In genomic region chr11:12122083-12122482, GRCh38 we compare ENCODE assay signal across 10 cellular contexts. TPM values are rescaled to one million over a fixed set of nuclear protein-coding genes. Genes with fewer than 3 reads are reported as not detected.
DNase-seq lines count a peak whose midpoint lies in the region; TF ChIP-seq lines count a peak whose summit lies in the region.
"Had no signal": no experiment of that assay in that cellular context is flagged by ENCODE, and none has a peak within 500 bp of the region (broad histone marks: within the 10 kb centered on the region; RNA-seq: fewer than 3 reads in every experiment).

No MANE protein-coding gene starts in this region.

- in situ Hi-C loops in astrocyte of the spinal cord (cut with HindIII; ENCODE audit: low sequenced_read_pairs): no loop called here

- H3K79me2 ChIP-seq in DOHH2 (ENCODE audit: control insufficient read depth, low read length): no peaks in the 10 kb centered on the region

- 85 to 88% methylated on average over 6 of the region's 6 CpGs for WGBS in lower leg skin, 2 donors

- H3K36me3 Mint-ChIP-seq in mesothelial cell of epicardium: no peaks in the 10 kb centered on the region

- intact Hi-C loops in lower leg skin (cut with DNase I; ENCODE audit: low total_unique reads): no loop called here

- no peak overlapping the region for H3K4me2 ChIP-seq in DOHH2 (ENCODE audit: low read length)

- H4K20me1 ChIP-seq in DOHH2 (ENCODE audit: control insufficient read depth, insufficient read depth, low read depth, low read length): no peaks in the 10 kb centered on the region

- H3K4me1 ChIP-seq in DOHH2 (ENCODE audit: control insufficient read depth, low read length): no peaks in the 10 kb centered on the region

- H3K4me3 ChIP-seq in DOHH2 (ENCODE audit: low read length) (no peak overlapping the region), astrocyte of the spinal cord (ENCODE audit: low read depth, low read length) (no peak overlapping the region), lower leg skin (ENCODE audit: low read depth, poor library complexity, severe bottlenecking) (no peak overlapping the region)

- H3K4me3 Mint-ChIP-seq in mesothelial cell of epicardium: no peak overlapping the region

- no peaks in the 10 kb centered on the region for H3K36me3 ChIP-seq in DOHH2 (ENCODE audit: control insufficient read depth, low read length)

- TF ChIP-seq POLR2A in lower leg skin (IDR thresholded peaks at IDR 0.05): no peak

- no peaks in the 10 kb centered on the region for H3K9me3 ChIP-seq in DOHH2 (ENCODE audit: control insufficient read depth, insufficient read depth, low read length)

- no peak overlapping the region for H3K27ac ChIP-seq in DOHH2 (ENCODE audit: low read depth, low read length)

- DNase-seq in HuH-7 (ENCODE audit: low spot score) (peak; percentile 76), astrocyte of the spinal cord (ENCODE audit: low read depth, low spot score) (no peak), mesothelial cell of epicardium (ENCODE audit: low spot score in 2 of 2, unreplicated experiment in 2 of 2) (no peak), T-helper 9 cell (no peak), lower leg skin (ENCODE audit: low spot score in 2 of 2) (no peak), NCI-H2227 (lab: John Stamatoyannopoulos, UW; ENCODE audit: unreplicated experiment) (no peak), NCI-H446 treated with DMSO at 0.1 percent for 48 hours (lab: John Stamatoyannopoulos, UW) (no peak)
- DNase-seq: activated CD4-positive, alpha-beta T cell treated with anti-CD3 and anti-CD28 coated beads, Interleukin-2, amount 50 U/mL, for 4 hours; occipital lobe had no signal

- no peak overlapping the region for H3K27ac Mint-ChIP-seq in mesothelial cell of epicardium

- H3K9me3 Mint-ChIP-seq in mesothelial cell of epicardium: no peaks in the 10 kb centered on the region

- 0 out of 2 replicates have a peak, but pooled peaks cover under 1% of the 10 kb centered on the region for H3K27me3 ChIP-seq in DOHH2 (ENCODE audit: control insufficient read depth, low read length)

- no peaks in the 10 kb centered on the region for H3F3A ChIP-seq in DOHH2 (ENCODE audit: control insufficient read depth, insufficient read depth)

- H3K9me2 ChIP-seq in DOHH2 (replicated peaks; ENCODE audit: control insufficient read depth, low read length): no peaks in the 10 kb centered on the region

- TF ChIP-seq CTCF in DOHH2 (IDR thresholded peaks at IDR 0.05; ENCODE audit: low read depth, low read length, poor library complexity, severe bottlenecking): peak; percentile 8
- TF ChIP-seq CTCF in astrocyte of the spinal cord (IDR thresholded peaks at IDR 0.05; ENCODE audit: low read depth, low read length): peak; percentile 47
- TF ChIP-seq CTCF in mesothelial cell of epicardium (IDR thresholded peaks at IDR 0.05; ENCODE audit: unreplicated experiment): peak; percentile 26
- TF ChIP-seq CTCF in lower leg skin (IDR thresholded peaks at IDR 0.05): no peak

- H3K27me3 Mint-ChIP-seq in mesothelial cell of epicardium (ENCODE audit: low read depth): peaks cover 8% of the 10 kb centered on the region

- peaks cover 19% of the 10 kb centered on the region for H3K4me1 Mint-ChIP-seq in mesothelial cell of epicardium

RNA-seq across cellular contexts. Expression of gene MICAL2, which starts 11.7 kb away (rescaled TPM):
- 8.9 to 15.4 TPM (median 15.0 TPM) in 3 replicates for total RNA-seq in mesothelial cell of epicardium
- 100 to 1,000 TPM; 117 to 238 (median 145) TPM for total RNA-seq in lower leg skin

Comparison
In these comparisons a context has a peak if more than half of its experiments do, and no peak if none do; other contexts are left out.
1. CTCF ChIP-seq: peak in DOHH2 (single experiment), astrocyte of the spinal cord (single experiment) and mesothelial cell of epicardium (single experiment); none in lower leg skin (0 of 3).